In genomic region chr2:237085261-237086221, GRCh38 we compare ENCODE assay signal across 8 cellular contexts. TPM values are rescaled to one million over a fixed set of nuclear protein-coding genes. Genes with fewer than 3 reads are reported as not detected.
DNase-seq lines count a peak whose midpoint lies in the region; ATAC-seq and TF ChIP-seq lines count a peak whose summit lies in the region.

COPS8 (plus strand) TSS chr2:237085889; CDS start chr2:237085965, 76 bp downstream.

- DNase-seq in GM10248 (ENCODE audit: extremely low spot score) (peak; percentile 95), NCI-H1092 treated with DMSO at 0.1 percent for 48 hours (lab: John Stamatoyannopoulos, UW) (peak; percentile 86), SKM-1 (lab: John Stamatoyannopoulos, UW; ENCODE audit: unreplicated experiment) (peak; percentile 61), globus pallidus (ENCODE audit: low spot score) (peak; percentile 91), occipital lobe (lab: John Stamatoyannopoulos, UW) (peak; percentile 93)
- peak; percentile 90 for DNase-seq in activated naive CD4-positive, alpha-beta T cell treated with anti-CD3 and anti-CD28 coated beads, Interleukin-2, amount 50 U/mL, for 72 hours (ENCODE audit: low spot score in 2 of 2)

- peak within 1 kb of the TSS; percentile 75 for H3K27ac ChIP-seq in temporal lobe (ENCODE audit: low read depth, low read length)

- H3K9me3 Mint-ChIP-seq in activated naive CD4-positive, alpha-beta T cell treated with anti-CD3 and anti-CD28 coated beads, Interleukin-2, amount 50 U/mL, for 72 hours = no peaks in the 10 kb centered on the region

- TF ChIP-seq CTCF in GM10248 (IDR thresholded peaks at IDR 0.05; ENCODE audit: control extremely low read depth, extremely low read depth, low read depth, missing control alignments) = peak; percentile 18

- ATAC-seq in HG02610 (IDR thresholded peaks at IDR 0.05; ENCODE audit: unreplicated experiment) = peak; percentile 99
- ATAC-seq in activated naive CD4-positive, alpha-beta T cell treated with anti-CD3 and anti-CD28 coated beads, Interleukin-2, amount 50 U/mL, for 72 hours = peak; percentile 99 to 100

- H3K36me3 Mint-ChIP-seq in activated naive CD4-positive, alpha-beta T cell treated with anti-CD3 and anti-CD28 coated beads, Interleukin-2, amount 50 U/mL, for 72 hours = peaks cover 6 to 8% of the 10 kb centered on the region in 2 donors

- CTCF ChIA-PET in GM10248 (lab: Yijun Ruan, JAX) = interaction anchor here (1.1 to 4.0 kb wide), 11 partner anchors 11 to 737 kb away, joined by 3 to 20 read pairs (median 4); no protein-coding TSS in a partner anchor

- H3K27ac Mint-ChIP-seq in activated naive CD4-positive, alpha-beta T cell treated with anti-CD3 and anti-CD28 coated beads, Interleukin-2, amount 50 U/mL, for 72 hours = peak within 1 kb of the TSS; percentile 91 to 99

- POLR2A ChIA-PET in GM10248 (lab: Yijun Ruan, JAX) = no interaction called here

RNA-seq across cellular contexts. Expression of gene COPS8, which starts in this region (rescaled TPM):
- 10 to 100 TPM; 54.7 to 61.9 TPM for total RNA-seq in activated naive CD4-positive, alpha-beta T cell treated with anti-CD3 and anti-CD28 coated beads, Interleukin-2, amount 50 U/mL, for 72 hours
- total RNA-seq in occipital lobe (139 TPM), temporal lobe (125 TPM)

Comparison
In these comparisons a context has a peak if more than half of its experiments do, and no peak if none do; other contexts are left out.
1. Peak in every context shown above with its lines: DNase-seq, ATAC-seq and H3K27ac ChIP-seq.